ENCODE assay signal across 10 cellular contexts in genomic region chr10:47361293-47361692, GRCh38. TPM values are rescaled to one million over a fixed set of nuclear protein-coding genes. Genes with fewer than 3 reads are reported as not detected.
A peak's percentile ranks its signal among the peaks of the same experiment; 100 is the strongest.
DNase-seq lines count a peak whose midpoint lies in the region; ATAC-seq and TF ChIP-seq lines count a peak whose summit lies in the region.
"Had no signal": no experiment of that assay in that cellular context is flagged by ENCODE, and none has a peak within 500 bp of the region (broad histone marks: within the 10 kb centered on the region; RNA-seq: fewer than 3 reads in every experiment).

No MANE protein-coding gene starts in this region.

- H3K4me1 Mint-ChIP-seq in activated naive CD8-positive, alpha-beta T cell treated with anti-CD3 and anti-CD28 coated beads for 36 hours, result no peaks in the 10 kb centered on the region
- H3K4me1 Mint-ChIP-seq: CD4-positive, CD25-positive, alpha-beta regulatory T cell had no signal

- 14 to 58% (median 54%) methylated on average over 2 to 9 of the region's 9 CpGs for WGBS in stomach, 5 donors

- H3K27ac ChIP-seq in stomach, result no peak overlapping the region

- H3K9me3 Mint-ChIP-seq in activated naive CD8-positive, alpha-beta T cell treated with anti-CD3 and anti-CD28 coated beads for 36 hours, result no peaks in the 10 kb centered on the region
- H3K9me3 Mint-ChIP-seq: CD4-positive, CD25-positive, alpha-beta regulatory T cell had no signal

- TF ChIP-seq EP300 in stomach (IDR thresholded peaks at IDR 0.05), result no peak

- intact Hi-C loops in stomach (cut with DNase I; ENCODE audit: low total_unique reads), result no loop called here

- H3K4me3 Mint-ChIP-seq in activated naive CD8-positive, alpha-beta T cell treated with anti-CD3 and anti-CD28 coated beads for 36 hours, result no peak overlapping the region
- H3K4me3 Mint-ChIP-seq: CD4-positive, CD25-positive, alpha-beta regulatory T cell had no signal

- no peaks in the 10 kb centered on the region for H3K36me3 Mint-ChIP-seq in activated naive CD8-positive, alpha-beta T cell treated with anti-CD3 and anti-CD28 coated beads for 36 hours
- H3K36me3 Mint-ChIP-seq: CD4-positive, CD25-positive, alpha-beta regulatory T cell had no signal

- ATAC-seq in GM18517 (IDR thresholded peaks at IDR 0.05; ENCODE audit: unreplicated experiment) (no peak), GM19395 (IDR thresholded peaks at IDR 0.05; ENCODE audit: unreplicated experiment) (no peak)

- no peak overlapping the region for H3K4me3 ChIP-seq in stomach

- H3K36me3 ChIP-seq in stomach, result no peaks in the 10 kb centered on the region

- H3K27ac Mint-ChIP-seq in activated naive CD8-positive, alpha-beta T cell treated with anti-CD3 and anti-CD28 coated beads for 36 hours, result no peak overlapping the region

- no peaks in the 10 kb centered on the region for H3K27me3 ChIP-seq in stomach

- H3K4me1 ChIP-seq in stomach, result no peaks in the 10 kb centered on the region

- TF ChIP-seq CTCF in stomach (IDR thresholded peaks at IDR 0.05), result peak in 5 of 7 experiments; percentile 40 to 61 (median 53)

- TF ChIP-seq POLR2A in stomach (IDR thresholded peaks at IDR 0.05), result no peak

- DNase-seq in NCI-H2196 (lab: John Stamatoyannopoulos, UW; ENCODE audit: unreplicated experiment) (peak; percentile 21), NCI-H2196 treated with DMSO at 0.1 percent for 48 hours (lab: John Stamatoyannopoulos, UW; ENCODE audit: unreplicated experiment) (no peak), HuH-7.5 (ENCODE audit: low spot score) (peak; percentile 52), iPS DF 19.7 (ENCODE audit: low read depth, low spot score) (peak; percentile 35), stomach (peak; percentile 38)
- DNase-seq in activated naive CD8-positive, alpha-beta T cell treated with anti-CD3 and anti-CD28 coated beads for 36 hours, result peak; percentile 26

- H3K9me3 ChIP-seq in stomach, result no peaks in the 10 kb centered on the region

- H3K27me3 Mint-ChIP-seq in activated naive CD8-positive, alpha-beta T cell treated with anti-CD3 and anti-CD28 coated beads for 36 hours, result no peaks in the 10 kb centered on the region
- H3K27me3 Mint-ChIP-seq: CD4-positive, CD25-positive, alpha-beta regulatory T cell had no signal

RNA-seq across cellular contexts. Expression of gene RBP3, which starts 13.1 kb away (rescaled TPM):
- not detected for total RNA-seq in activated naive CD8-positive, alpha-beta T cell treated with anti-CD3 and anti-CD28 coated beads for 36 hours
- not detected for total RNA-seq in stomach
- polyA plus RNA-seq in stomach, result not detected
- total RNA-seq: CD4-positive, CD25-positive, alpha-beta regulatory T cell; pulmonary artery endothelial cell had no signal
- polyA plus RNA-seq: CD4-positive, CD25-positive, alpha-beta regulatory T cell had no signal

RNA-seq across cellular contexts. Expression of gene ZNF488, which starts 22.8 kb away (rescaled TPM):
- total RNA-seq in activated naive CD8-positive, alpha-beta T cell treated with anti-CD3 and anti-CD28 coated beads for 36 hours, result under 1 TPM; 0.33 to 0.50 TPM
- total RNA-seq in stomach, result 10 to 100 TPM in 1 of 5 donors, 1 to 10 TPM in 1, under 1 TPM in 2, not detected in 1; 0.43 to 15.1 (median 1.4) TPM
- under 1 TPM in 2 of 3 donors, not detected in 1; 0.50 to 0.68 TPM for polyA plus RNA-seq in stomach
- total RNA-seq: CD4-positive, CD25-positive, alpha-beta regulatory T cell; pulmonary artery endothelial cell had no signal
- polyA plus RNA-seq: CD4-positive, CD25-positive, alpha-beta regulatory T cell had no signal

RNA-seq across cellular contexts. Expression of gene GDF2, which starts 39.0 kb away (rescaled TPM):
- total RNA-seq in activated naive CD8-positive, alpha-beta T cell treated with anti-CD3 and anti-CD28 coated beads for 36 hours, result not detected
- total RNA-seq in stomach, result not detected
- polyA plus RNA-seq in stomach, result not detected
- total RNA-seq: CD4-positive, CD25-positive, alpha-beta regulatory T cell; pulmonary artery endothelial cell had no signal
- polyA plus RNA-seq: CD4-positive, CD25-positive, alpha-beta regulatory T cell had no signal
